ENCODE assay signal across 17 cellular contexts in the genomic region with DNA sequence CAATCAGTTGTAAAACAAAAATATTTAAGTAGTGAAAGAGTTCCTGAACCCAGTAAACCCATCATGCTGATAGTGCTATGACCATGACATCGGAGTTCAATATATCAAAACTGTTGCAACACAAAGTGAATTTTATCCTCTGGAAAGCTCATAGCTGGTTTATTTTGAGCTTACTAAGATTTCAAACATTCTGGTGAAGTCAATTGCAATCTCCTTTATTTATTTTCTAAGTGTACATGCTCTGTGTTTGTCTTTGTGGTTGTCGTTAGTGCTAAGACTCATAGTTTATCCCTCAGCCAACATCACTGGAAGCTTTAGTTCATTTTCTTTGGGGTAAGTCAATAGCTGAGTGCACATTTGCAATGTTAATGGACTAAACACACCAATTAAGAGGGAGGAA.
"Had no signal": no experiment of that assay in that cellular context is flagged by ENCODE, and none has a peak within 500 bp of the region (broad histone marks: within the 10 kb centered on the region; RNA-seq: fewer than 3 reads in every experiment).

No MANE protein-coding gene starts in this region.

- DNase-seq: activated CD4-positive, alpha-beta T cell treated with anti-CD3 and anti-CD28 coated beads, Interleukin-2, amount 50 U/mL, for 1 hour; activated CD4-positive, CD25-positive, alpha-beta regulatory T cell; activated effector memory CD4-positive, alpha-beta T cell treated with Interleukin-2 at 50 U/mL for 16 hours; activated T-cell treated with anti-CD3 and anti-CD28 coated beads, Interleukin-2, amount 50 U/mL, for 24 hours; anterior cingulate cortex; colonic mucosa; effector CD8-positive, alpha-beta T cell; foreskin keratinocyte; heart right ventricle; left ventricle myocardium superior; ovary; sigmoid colon; stimulated activated CD4-positive, alpha-beta T cell treated with anti-CD3 and anti-CD28 coated beads, Interleukin-2, amount 100 ng/mL, for 48 hours; stimulated activated naive CD8-positive, alpha-beta T cell treated with anti-CD3 and anti-CD28 coated beads, Interleukin-15, Interleukin-2, amounts not matched to agents 100 U/mL and 50 U/mL, for 24 hours; T-helper 17 cell; testis had no signal

- H3K27ac Mint-ChIP-seq: activated naive CD4-positive, alpha-beta T cell treated with anti-CD3 and anti-CD28 coated beads, Interleukin-2, amount 50 U/mL, for 72 hours; activated T-cell treated with anti-CD3 and anti-CD28 coated beads, Interleukin-2, amount 50 U/mL, for 24 hours; T-helper 17 cell had no signal

- H3K9me3 ChIP-seq: colonic mucosa, ovary, testis had no signal

- H3K4me3 Mint-ChIP-seq: activated T-cell treated with anti-CD3 and anti-CD28 coated beads, Interleukin-2, amount 50 U/mL, for 24 hours; T-helper 17 cell had no signal

- ATAC-seq: activated naive CD4-positive, alpha-beta T cell treated with anti-CD3 and anti-CD28 coated beads, Interleukin-2, amount 50 U/mL, for 72 hours; foreskin keratinocyte; heart right ventricle; left ventricle myocardium superior; stimulated activated naive CD8-positive, alpha-beta T cell treated with anti-CD3 and anti-CD28 coated beads, Interleukin-15, Interleukin-2, amounts not matched to agents 100 U/mL and 50 U/mL, for 24 hours; T-helper 17 cell had no signal

- H3K4me3 ChIP-seq: colonic mucosa, heart right ventricle, ovary, sigmoid colon, testis had no signal

- H3K27me3 ChIP-seq: colonic mucosa, heart right ventricle, ovary, sigmoid colon, testis had no signal

- H3K36me3 ChIP-seq: colonic mucosa, heart right ventricle, ovary, sigmoid colon had no signal

- H3K4me1 ChIP-seq: colonic mucosa, foreskin keratinocyte, heart right ventricle, sigmoid colon, testis had no signal

- H3K27ac ChIP-seq: colonic mucosa, foreskin keratinocyte, heart right ventricle, ovary, sigmoid colon, testis had no signal

- H3K27me3 Mint-ChIP-seq: activated T-cell treated with anti-CD3 and anti-CD28 coated beads, Interleukin-2, amount 50 U/mL, for 24 hours; T-helper 17 cell had no signal

- H3K36me3 Mint-ChIP-seq: activated naive CD4-positive, alpha-beta T cell treated with anti-CD3 and anti-CD28 coated beads, Interleukin-2, amount 50 U/mL, for 72 hours had no signal
